20 cellular contexts compared by ENCODE assay signal in the genomic region with DNA sequence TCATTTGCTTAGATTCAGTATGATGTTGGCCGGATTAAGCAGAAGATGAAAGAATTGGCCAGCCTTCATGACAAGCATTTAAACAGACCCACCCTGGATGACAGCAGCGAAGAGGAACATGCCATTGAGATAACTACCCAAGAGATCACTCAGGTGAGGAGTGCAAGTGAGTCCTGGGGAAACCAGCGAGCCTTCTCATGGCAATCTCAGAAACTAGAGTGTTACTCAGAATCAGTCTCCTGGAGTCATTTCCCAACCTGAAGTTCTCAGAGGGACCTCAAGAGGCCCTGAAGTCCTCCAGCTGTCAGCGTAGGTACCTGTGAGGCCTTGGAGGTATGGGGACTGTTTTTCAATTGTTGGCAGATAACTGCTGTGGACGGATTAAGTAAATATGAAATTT. TPM values are rescaled to one million over a fixed set of nuclear protein-coding genes. Genes with fewer than 3 reads are reported as not detected.
DNase-seq lines count a peak whose midpoint lies in the region; ATAC-seq, FAIRE-seq and TF ChIP-seq lines count a peak whose summit lies in the region.
"Had no signal": no experiment of that assay in that cellular context is flagged by ENCODE, and none has a peak within 500 bp of the region (broad histone marks: within the 10 kb centered on the region; RNA-seq: fewer than 3 reads in every experiment).

No MANE protein-coding gene starts in this region.

- peaks cover 59% of the 10 kb centered on the region for H3K36me3 Mint-ChIP-seq in activated CD8-positive, alpha-beta T cell treated with anti-CD3 and anti-CD28 coated beads, Interleukin-2, amount 10 ng/mL, durations not matched to agents 7 days and 5 days (ENCODE audit: low read depth)
- H3K36me3 Mint-ChIP-seq in activated CD8-positive, alpha-beta T cell treated with anti-CD3 and anti-CD28 coated beads for 36 hours (ENCODE audit: low read depth), result peaks cover 42% of the 10 kb centered on the region
- H3K36me3 Mint-ChIP-seq in osteocyte (ENCODE audit: unreplicated experiment), result peaks cover 34% of the 10 kb centered on the region

- intact Hi-C loops in activated CD8-positive, alpha-beta T cell treated with anti-CD3 and anti-CD28 coated beads for 36 hours (cut with micrococcal nuclease), result no loop called here
- intact Hi-C loops in endothelial cell of umbilical vein (cut with micrococcal nuclease), result no loop called here
- intact Hi-C loops in psoas muscle (cut with DNase I), result no loop called here

- peaks cover 39% of the 10 kb centered on the region for H3K79me2 ChIP-seq in endothelial cell of umbilical vein (ENCODE audit: control insufficient read depth, insufficient read depth, low read length)

- POLR2A ChIA-PET in activated CD8-positive, alpha-beta T cell treated with anti-CD3 and anti-CD28 coated beads, Interleukin-2, amount 10 ng/mL, durations not matched to agents 7 days and 5 days (lab: Charles Lee), result interaction anchor here (1.5 kb wide), 1 partner anchor 16 kb away, joined by 11 read pairs; a partner anchor contains a TSS
- POLR2A ChIA-PET in activated CD8-positive, alpha-beta T cell treated with anti-CD3 and anti-CD28 coated beads for 36 hours (lab: Charles Lee), result interaction anchor here (1.1 to 1.7 kb wide), 2 partner anchors 9 to 17 kb away, joined by 4 to 9 read pairs; a partner anchor contains a TSS
- POLR2A ChIA-PET in endothelial cell of umbilical vein (lab: Charles Lee), result no interaction called here

- H3K27ac ChIP-seq in HUES48 (ENCODE audit: low read depth, low read length), result peak overlapping the region; percentile 74
- H3K27ac ChIP-seq in endothelial cell of umbilical vein (ENCODE audit: insufficient read depth, low read depth, low read length), result no peak overlapping the region
- H3K27ac ChIP-seq in psoas muscle, result no peak overlapping the region
- H3K27ac ChIP-seq: BLaER1 treated with 17β-estradiol and CSF1 and Interleukin-3, amounts not matched to agents 10 nM and 100 nM had no signal

- no peaks in the 10 kb centered on the region for H3K27me3 Mint-ChIP-seq in activated CD8-positive, alpha-beta T cell treated with anti-CD3 and anti-CD28 coated beads, Interleukin-2, amount 10 ng/mL, durations not matched to agents 7 days and 5 days (ENCODE audit: low read depth)
- no peaks in the 10 kb centered on the region for H3K27me3 Mint-ChIP-seq in activated CD8-positive, alpha-beta T cell treated with anti-CD3 and anti-CD28 coated beads for 36 hours
- H3K27me3 Mint-ChIP-seq in osteocyte (ENCODE audit: unreplicated experiment), result no peaks in the 10 kb centered on the region

- dilution Hi-C loops in endothelial cell of umbilical vein (cut with MboI; ENCODE audit: extremely low pct_ligation_motif_present, low sequenced_read_pairs), result loop anchor here (25.0 kb wide), 1 partner anchor 431 kb away; a partner anchor contains a TSS

- no peak overlapping the region for H2AFZ ChIP-seq in endothelial cell of umbilical vein (ENCODE audit: low read depth, low read length)

- no peaks in the 10 kb centered on the region for H3K9me3 Mint-ChIP-seq in activated CD8-positive, alpha-beta T cell treated with anti-CD3 and anti-CD28 coated beads, Interleukin-2, amount 10 ng/mL, durations not matched to agents 7 days and 5 days (ENCODE audit: insufficient read depth)
- no peaks in the 10 kb centered on the region for H3K9me3 Mint-ChIP-seq in activated CD8-positive, alpha-beta T cell treated with anti-CD3 and anti-CD28 coated beads for 36 hours
- H3K9me3 Mint-ChIP-seq in osteocyte (ENCODE audit: unreplicated experiment), result no peaks in the 10 kb centered on the region

- no peak for ATAC-seq in activated CD8-positive, alpha-beta T cell treated with anti-CD3 and anti-CD28 coated beads, Interleukin-2, amount 10 ng/mL, durations not matched to agents 7 days and 5 days
- ATAC-seq in activated CD8-positive, alpha-beta T cell treated with anti-CD3 and anti-CD28 coated beads for 36 hours, result no peak
- ATAC-seq in psoas muscle, result no peak
- ATAC-seq: Panc1 had no signal

- FAIRE-seq in endothelial cell of umbilical vein (lab: Jason Lieb, UNC), result peak; percentile 40

- H3K4me1 ChIP-seq in HUES48 (ENCODE audit: control insufficient read depth, insufficient read depth, low read length), result peaks cover 48% of the 10 kb centered on the region
- H3K4me1 ChIP-seq in endothelial cell of umbilical vein (ENCODE audit: control insufficient read depth, extremely low read depth, insufficient read depth, low read length), result no peaks in the 10 kb centered on the region
- peaks cover 19% of the 10 kb centered on the region for H3K4me1 ChIP-seq in psoas muscle

- peaks cover 43% of the 10 kb centered on the region for H3K4me1 Mint-ChIP-seq in activated CD8-positive, alpha-beta T cell treated with anti-CD3 and anti-CD28 coated beads, Interleukin-2, amount 10 ng/mL, durations not matched to agents 7 days and 5 days (ENCODE audit: low read depth)
- H3K4me1 Mint-ChIP-seq in activated CD8-positive, alpha-beta T cell treated with anti-CD3 and anti-CD28 coated beads for 36 hours (ENCODE audit: low read depth), result peaks cover 23% of the 10 kb centered on the region
- no peaks in the 10 kb centered on the region for H3K4me1 Mint-ChIP-seq in osteocyte (ENCODE audit: unreplicated experiment)

- H4K20me1 ChIP-seq in endothelial cell of umbilical vein (replicated peaks; ENCODE audit: control insufficient read depth, extremely low read depth, insufficient read depth, low read length), result no peaks in the 10 kb centered on the region

- peak overlapping the region; percentile 40 for H3K27ac Mint-ChIP-seq in activated CD8-positive, alpha-beta T cell treated with anti-CD3 and anti-CD28 coated beads, Interleukin-2, amount 10 ng/mL, durations not matched to agents 7 days and 5 days
- H3K27ac Mint-ChIP-seq in activated CD8-positive, alpha-beta T cell treated with anti-CD3 and anti-CD28 coated beads for 36 hours, result no peak overlapping the region
- no peak overlapping the region for H3K27ac Mint-ChIP-seq in osteocyte (ENCODE audit: unreplicated experiment)

- TF ChIP-seq CTCF in activated CD8-positive, alpha-beta T cell treated with anti-CD3 and anti-CD28 coated beads for 36 hours (IDR thresholded peaks at IDR 0.05), result no peak
- TF ChIP-seq CTCF in endothelial cell of umbilical vein (IDR thresholded peaks at IDR 0.05; ENCODE audit: extremely low read depth in 1 of 2, insufficient read depth in 1 of 2, low read depth in 1 of 2, low read length in 2 of 2) (no peak), osteocyte (IDR thresholded peaks at IDR 0.05) (no peak), psoas muscle (IDR thresholded peaks at IDR 0.05) (no peak)

- WGBS in psoas muscle, 3 donors, result 87 to 95% (median 94%) methylated on average over 5 of the region's 5 CpGs

- H3K27me3 ChIP-seq in HUES48 (ENCODE audit: control insufficient read depth, insufficient read depth, low read length) (no peaks in the 10 kb centered on the region), endothelial cell of umbilical vein (ENCODE audit: control insufficient read depth in 2 of 2, insufficient read depth in 2 of 2, low read length in 2 of 2) (no peaks in the 10 kb centered on the region), psoas muscle (ENCODE audit: insufficient read depth in 3 of 3, low read length in 2 of 3) (no peaks in the 10 kb centered on the region)
- H3K27me3 ChIP-seq: BLaER1 treated with 17β-estradiol and CSF1 and Interleukin-3, amounts not matched to agents 10 nM and 100 nM had no signal

- H3K36me3 ChIP-seq in HUES48 (ENCODE audit: control insufficient read depth, insufficient read depth, low read length) (peaks cover 35% of the 10 kb centered on the region), endothelial cell of umbilical vein (ENCODE audit: control insufficient read depth in 2 of 2, extremely low read depth in 1 of 2, insufficient read depth in 2 of 2, low read length in 2 of 2) (peaks cover 15 to 20% of the 10 kb centered on the region in 2 experiments), psoas muscle (ENCODE audit: insufficient read depth in 1 of 2, low read depth in 1 of 2) (peaks cover 20 to 64% of the 10 kb centered on the region in 2 donors)

- no peak overlapping the region for H3K9ac ChIP-seq in HUES48 (ENCODE audit: low read depth, low read length)
- no peak overlapping the region for H3K9ac ChIP-seq in endothelial cell of umbilical vein (replicated peaks; ENCODE audit: extremely low read depth, insufficient read depth, low read length)
- H3K9ac ChIP-seq: BLaER1 treated with 17β-estradiol and CSF1 and Interleukin-3, amounts not matched to agents 10 nM and 100 nM; SK-N-SH had no signal

- CTCF ChIA-PET in activated CD8-positive, alpha-beta T cell treated with anti-CD3 and anti-CD28 coated beads, Interleukin-2, amount 10 ng/mL, durations not matched to agents 7 days and 5 days (lab: Charles Lee), result interaction anchor here (0.9 to 2.1 kb wide), 5 partner anchors 12 to 21 kb away, joined by 3 to 8 read pairs (median 4); a partner anchor contains a TSS
- CTCF ChIA-PET in activated CD8-positive, alpha-beta T cell treated with anti-CD3 and anti-CD28 coated beads for 36 hours (lab: Charles Lee), result interaction anchor here (0.9 to 1.5 kb wide), 2 partner anchors 17 to 172 kb away, joined by 3 to 6 read pairs; a partner anchor contains a TSS
- CTCF ChIA-PET in endothelial cell of umbilical vein (lab: Charles Lee), result interaction anchor here (1.2 to 2.1 kb wide), 2 partner anchors 9 to 176 kb away, joined by 5 to 6 read pairs; no protein-coding TSS in a partner anchor

- DNase-seq in activated CD8-positive, alpha-beta T cell treated with anti-CD3 and anti-CD28 coated beads, Interleukin-2, amount 10 ng/mL, durations not matched to agents 7 days and 5 days, result no peak
- no peak for DNase-seq in activated CD8-positive, alpha-beta T cell treated with anti-CD3 and anti-CD28 coated beads for 36 hours
- DNase-seq in endothelial cell of umbilical vein (ENCODE audit: low read depth, low spot score), result no peak
- peak; percentile 49 for DNase-seq in osteocyte (ENCODE audit: extremely low spot score, unreplicated experiment)
- DNase-seq in NCI-H187 treated with DMSO at 0.1 percent for 48 hours (lab: John Stamatoyannopoulos, UW), result no peak
- DNase-seq in NCI-H187 (lab: John Stamatoyannopoulos, UW), result no peak
- no peak for DNase-seq in psoas muscle
- DNase-seq: DMS153, EL, H7, KBM-7, NCI-H1048, NCI-H1694, NCI-H446 treated with DMSO at 0.1 percent for 48 hours, NCI-H748 treated with DMSO at 0.1 percent for 48 hours, Right ventricle myocardium superior, SK-N-SH had no signal

- no peak overlapping the region for H3K4me3 Mint-ChIP-seq in activated CD8-positive, alpha-beta T cell treated with anti-CD3 and anti-CD28 coated beads, Interleukin-2, amount 10 ng/mL, durations not matched to agents 7 days and 5 days
- no peak overlapping the region for H3K4me3 Mint-ChIP-seq in activated CD8-positive, alpha-beta T cell treated with anti-CD3 and anti-CD28 coated beads for 36 hours
- no peak overlapping the region for H3K4me3 Mint-ChIP-seq in osteocyte (ENCODE audit: unreplicated experiment)

- H3K9me1 ChIP-seq in endothelial cell of umbilical vein (replicated peaks; ENCODE audit: control insufficient read depth, extremely low read depth, insufficient read depth, low read length), result no peaks in the 10 kb centered on the region

- H3K4me2 ChIP-seq in endothelial cell of umbilical vein (ENCODE audit: insufficient read depth, low read length), result no peak overlapping the region
- H3K4me2 ChIP-seq: BLaER1 treated with 17β-estradiol and CSF1 and Interleukin-3, amounts not matched to agents 10 nM and 100 nM; SK-N-SH had no signal

- H3K9me3 ChIP-seq in HUES48 (ENCODE audit: control insufficient read depth, insufficient read depth, low read length), result no peaks in the 10 kb centered on the region
- H3K9me3 ChIP-seq in endothelial cell of umbilical vein (replicated peaks; ENCODE audit: control insufficient read depth, insufficient read depth, low read length), result no peaks in the 10 kb centered on the region
- H3K9me3 ChIP-seq in psoas muscle, result no peaks in the 10 kb centered on the region
- H3K9me3 ChIP-seq: BLaER1 treated with 17β-estradiol and CSF1 and Interleukin-3, amounts not matched to agents 10 nM and 100 nM; SK-N-SH had no signal

- no peak for TF ChIP-seq POLR2A in endothelial cell of umbilical vein (IDR thresholded peaks at IDR 0.05; ENCODE audit: low read depth, low read length)

- no TSS peak for BruUV-seq in endothelial cell of umbilical vein (replicated peaks; lab: Mats Ljungman, UMichigan)

- no peak overlapping the region for H3K4me3 ChIP-seq in HUES48 (ENCODE audit: low read depth, low read length)
- H3K4me3 ChIP-seq in endothelial cell of umbilical vein (replicated peaks in 1 of 3; ENCODE audit: insufficient read depth in 1 of 3, low read depth in 1 of 3, low read length in 3 of 3), result no peak overlapping the region
- H3K4me3 ChIP-seq in psoas muscle, result no peak overlapping the region
- H3K4me3 ChIP-seq: BLaER1 treated with 17β-estradiol and CSF1 and Interleukin-3, amounts not matched to agents 10 nM and 100 nM had no signal

RNA-seq across cellular contexts. Expression of a gene that starts 16.9 kb away (rescaled TPM):
- total RNA-seq in activated CD8-positive, alpha-beta T cell treated with anti-CD3 and anti-CD28 coated beads, Interleukin-2, amount 10 ng/mL, durations not matched to agents 7 days and 5 days, result 100 to 1,000 TPM; 128 to 136 TPM
- total RNA-seq in activated CD8-positive, alpha-beta T cell treated with anti-CD3 and anti-CD28 coated beads for 36 hours, result 100 to 1,000 TPM; 108 to 109 TPM
- total RNA-seq in endothelial cell of umbilical vein (58.5 and 63.5 TPM in 2 replicates), osteocyte (66.9 and 67.0 TPM in 2 replicates), psoas muscle (10 to 100 TPM; 17.9 to 26.3 (median 21.1) TPM)
- polyA plus RNA-seq in endothelial cell of umbilical vein (33.0 and 43.1 TPM in 2 replicates), psoas muscle (10 to 100 TPM; 17.5 to 58.1 (median 20.0) TPM)
- polyA plus RNA-seq in endothelial cell of umbilical vein (2011; cell fraction: cytosol; rRNA removed), result 36.8 and 43.5 TPM in 2 replicates
- 138 and 200 TPM in 2 replicates for polyA plus RNA-seq in endothelial cell of umbilical vein (2011; cell fraction: nucleus; rRNA removed)
- 60.7 and 62.4 TPM in 2 replicates for polyA plus RNA-seq in endothelial cell of umbilical vein (2012)
- 52.1 and 74.7 TPM in 2 replicates for polyA minus RNA-seq in endothelial cell of umbilical vein
- 15.7 TPM for polyA minus RNA-seq in endothelial cell of umbilical vein (2011; cell fraction: cytosol; rRNA and poly(A)+ RNA removed)
- 39.8 and 43.1 TPM in 2 replicates for polyA minus RNA-seq in endothelial cell of umbilical vein (2011; cell fraction: nucleus; rRNA and poly(A)+ RNA removed)

RNA-seq across cellular contexts. Expression of a gene that starts 24.6 kb away (rescaled TPM):
- 10 to 100 TPM; 22.9 to 26.8 TPM for total RNA-seq in activated CD8-positive, alpha-beta T cell treated with anti-CD3 and anti-CD28 coated beads, Interleukin-2, amount 10 ng/mL, durations not matched to agents 7 days and 5 days
- 10 to 100 TPM; 15.4 to 17.1 TPM for total RNA-seq in activated CD8-positive, alpha-beta T cell treated with anti-CD3 and anti-CD28 coated beads for 36 hours
- total RNA-seq in endothelial cell of umbilical vein (39.1 and 40.8 TPM in 2 replicates), osteocyte (13.1 and 13.6 TPM in 2 replicates), psoas muscle (10 to 100 TPM; 29.1 to 52.3 (median 36.4) TPM)
- polyA plus RNA-seq in endothelial cell of umbilical vein (22.5 and 22.6 TPM in 2 replicates), psoas muscle (10 to 100 TPM; 18.4 to 41.9 (median 29.1) TPM)
- polyA plus RNA-seq in endothelial cell of umbilical vein (2011; cell fraction: cytosol; rRNA removed), result 8.2 and 10.3 TPM in 2 replicates
- 90.6 and 118 TPM in 2 replicates for polyA plus RNA-seq in endothelial cell of umbilical vein (2011; cell fraction: nucleus; rRNA removed)
- 29.5 and 42.1 TPM in 2 replicates for polyA plus RNA-seq in endothelial cell of umbilical vein (2012)
- polyA minus RNA-seq in endothelial cell of umbilical vein, result 16.8 and 19.1 TPM in 2 replicates
- 16.6 TPM for polyA minus RNA-seq in endothelial cell of umbilical vein (2011; cell fraction: cytosol; rRNA and poly(A)+ RNA removed)
- polyA minus RNA-seq in endothelial cell of umbilical vein (2011; cell fraction: nucleus; rRNA and poly(A)+ RNA removed), result 16.9 and 35.5 TPM in 2 replicates
